In the genomic region with DNA sequence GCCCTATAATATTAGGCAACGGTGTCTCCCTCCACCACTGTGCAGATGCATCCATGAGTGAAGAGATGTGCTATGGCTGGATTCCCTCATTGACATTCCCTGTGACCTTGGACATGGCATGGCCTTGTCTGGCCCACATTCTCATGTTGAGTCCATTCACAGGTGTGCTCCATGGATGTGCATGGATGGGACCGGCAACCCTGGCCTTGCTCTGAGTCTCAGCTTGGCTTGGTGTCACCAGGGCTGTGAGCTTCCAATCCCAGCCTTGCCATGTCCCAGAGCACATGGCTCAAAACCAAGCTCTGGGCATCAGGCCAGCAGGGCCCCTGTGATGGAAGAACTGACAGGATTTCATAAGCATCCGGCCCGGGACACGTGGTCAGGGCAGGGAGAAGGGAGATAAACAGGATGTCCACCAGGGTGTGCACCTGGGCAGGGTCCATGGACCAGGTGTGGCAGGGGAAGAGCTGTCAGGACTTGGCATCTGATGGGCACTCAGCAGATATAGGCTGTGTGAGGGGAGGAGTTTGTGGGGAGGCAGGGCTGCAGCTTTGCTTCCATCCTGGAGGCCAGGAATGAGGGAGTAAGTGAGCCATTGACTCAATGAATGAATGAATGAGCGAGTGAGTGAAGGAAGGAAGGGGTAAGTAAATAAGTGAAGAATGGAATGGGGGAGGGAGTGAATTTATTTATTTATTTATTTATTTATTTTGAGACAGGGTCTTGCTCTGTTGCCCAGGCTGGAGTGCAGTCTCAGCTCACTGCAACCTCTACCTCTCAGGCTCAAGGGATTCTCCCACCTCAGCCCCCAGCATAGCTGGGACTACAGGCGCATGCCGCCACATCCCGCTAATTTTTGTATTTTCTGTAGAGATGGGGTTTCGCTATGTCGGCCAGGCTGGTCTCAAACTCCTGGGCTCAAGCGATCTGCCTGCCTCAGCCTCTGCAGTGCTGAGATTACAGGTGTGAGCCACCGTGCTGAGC, we compare ENCODE assay signal across 8 cellular contexts. TPM values are rescaled to one million over a fixed set of nuclear protein-coding genes. Genes with fewer than 3 reads are reported as not detected.
DNase-seq lines count a peak whose midpoint lies in the region; TF ChIP-seq lines count a peak whose summit lies in the region.

No MANE protein-coding gene starts in this region.

- no peaks in the 10 kb centered on the region for H3K79me2 ChIP-seq in MM.1S (ENCODE audit: low read length)

- H3K9ac ChIP-seq in MM.1S (ENCODE audit: low read length): no peak overlapping the region

- TF ChIP-seq CTCF in MM.1S (IDR thresholded peaks at IDR 0.05; ENCODE audit: low read length): peak; percentile 41
- peak; percentile 7 to 80 (median 43) for TF ChIP-seq CTCF in transverse colon (IDR thresholded peaks at IDR 0.05)

- in situ Hi-C loops in transverse colon (cut with MboI; ENCODE audit: low pct_ligation_motif_present in 1 of 4, low pct_unique_long_range_greater_than_20kb in 1 of 4, low sequenced_read_pairs in 3 of 4): no loop called here

- no peaks in the 10 kb centered on the region for H3K9me2 ChIP-seq in MM.1S (replicated peaks; ENCODE audit: insufficient read depth, low read length)

- peak; percentile 53 for DNase-seq in GM04503 (ENCODE audit: low read depth)
- peak; percentile 34 for DNase-seq in MM.1S
- DNase-seq in SW480 (ENCODE audit: low spot score): peak; percentile 99
- peak; percentile 83 for DNase-seq in cerebellum (ENCODE audit: low spot score)
- peak; percentile 92 to 99 for DNase-seq in lung microvascular endothelial cell (ENCODE audit: low read depth in 2 of 2)
- DNase-seq in transverse colon: peak; percentile 77
- no peak for DNase-seq in KG1 (lab: John Stamatoyannopoulos, UW)
- DNase-seq in NK-92 treated with Interleukin-12 subunit alpha and Interleukin-12 subunit beta, amount 100 ng/mL, for 24 hours (lab: John Stamatoyannopoulos, UW): no peak

- intact Hi-C loops in transverse colon (cut with DNase I; ENCODE audit: low total_unique reads): no loop called here

- no peaks in the 10 kb centered on the region for H3F3A ChIP-seq in MM.1S (ENCODE audit: insufficient read depth, low read length)

- TF ChIP-seq EP300 in transverse colon (IDR thresholded peaks at IDR 0.05; ENCODE audit: low read depth): no peak

- 33 to 62% methylated on average over 1 to 13 of the region's 13 CpGs for WGBS in transverse colon (ENCODE audit: low coverage in 1 of 2), 2 donors

- H3K27me3 ChIP-seq in MM.1S (replicated peaks; ENCODE audit: insufficient read depth, low read length) (no peaks in the 10 kb centered on the region), transverse colon (no peaks in the 10 kb centered on the region)

- H3K4me3 ChIP-seq in MM.1S (ENCODE audit: low read length): no peak overlapping the region
- H3K4me3 ChIP-seq in transverse colon: no peak overlapping the region

- no peak overlapping the region for H3K4me2 ChIP-seq in MM.1S (ENCODE audit: low read depth, low read length)

- H3K27ac ChIP-seq in MM.1S (ENCODE audit: low read length) (no peak overlapping the region), transverse colon (no peak overlapping the region)

- H3K9me3 ChIP-seq in MM.1S (replicated peaks; ENCODE audit: insufficient read depth, low read length) (no peaks in the 10 kb centered on the region), transverse colon (no peaks in the 10 kb centered on the region)

- TF ChIP-seq POLR2A in transverse colon (IDR thresholded peaks at IDR 0.05): no peak

- H4K20me1 ChIP-seq in MM.1S (ENCODE audit: insufficient read depth, low read length): no peaks in the 10 kb centered on the region

- H3K4me1 ChIP-seq in MM.1S (ENCODE audit: low read length) (0 out of 2 replicates have a peak, but pooled peaks cover 11% of the 10 kb centered on the region), transverse colon (peaks cover 0 to 11% (median 0%) of the 10 kb centered on the region in 4 donors)

- H3K36me3 ChIP-seq in MM.1S (replicated peaks; ENCODE audit: insufficient read depth, low read length) (no peaks in the 10 kb centered on the region), transverse colon (no peaks in the 10 kb centered on the region)

- H2AFZ ChIP-seq in MM.1S (ENCODE audit: low read length): peak overlapping the region; percentile 48

RNA-seq across cellular contexts. Expression of gene NRSN2, which starts 15.7 kb away (rescaled TPM):
- 21.0 TPM for total RNA-seq in cerebellum
- total RNA-seq in lung microvascular endothelial cell: 9.7 and 9.8 TPM in 2 replicates
- total RNA-seq in transverse colon: 10 to 100 TPM in 3 of 4 donors, 1 to 10 TPM in 1; 7.1 to 18.0 (median 12.8) TPM

RNA-seq across cellular contexts. Expression of gene TRIB3, which starts 18.0 kb away (rescaled TPM):
- total RNA-seq in cerebellum: 7.1 TPM
- 26.6 and 36.1 TPM in 2 replicates for total RNA-seq in lung microvascular endothelial cell
- 10 to 100 TPM in 2 of 4 donors, 1 to 10 TPM in 2; 3.8 to 11.3 (median 7.9) TPM for total RNA-seq in transverse colon

RNA-seq across cellular contexts. Expression of gene SOX12, which starts 37.2 kb away (rescaled TPM):
- total RNA-seq in cerebellum: 8.5 TPM
- 2.2 and 2.8 TPM in 2 replicates for total RNA-seq in lung microvascular endothelial cell
- total RNA-seq in transverse colon: 1 to 10 TPM; 2.0 to 5.0 (median 3.5) TPM

RNA-seq across cellular contexts. Expression of gene RBCK1, which starts 45.5 kb away (rescaled TPM):
- total RNA-seq in cerebellum: 18.8 TPM
- 46.4 and 76.6 TPM in 2 replicates for total RNA-seq in lung microvascular endothelial cell
- 100 to 1,000 TPM; 101 to 152 (median 110) TPM for total RNA-seq in transverse colon

Comparison
In these comparisons a context has a peak if more than half of its experiments do, and no peak if none do; other contexts are left out.
1. DNase-seq: peak in GM04503 (single experiment), MM.1S (single experiment), SW480 (single experiment), cerebellum (single experiment), lung microvascular endothelial cell (2 of 2) and transverse colon (single experiment); none in KG1 (single experiment) and NK-92 treated with Interleukin-12 subunit alpha and Interleukin-12 subunit beta, amount 100 ng/mL, for 24 hours (single experiment).